ENCODE assay signal across 9 cellular contexts in the genomic region with DNA sequence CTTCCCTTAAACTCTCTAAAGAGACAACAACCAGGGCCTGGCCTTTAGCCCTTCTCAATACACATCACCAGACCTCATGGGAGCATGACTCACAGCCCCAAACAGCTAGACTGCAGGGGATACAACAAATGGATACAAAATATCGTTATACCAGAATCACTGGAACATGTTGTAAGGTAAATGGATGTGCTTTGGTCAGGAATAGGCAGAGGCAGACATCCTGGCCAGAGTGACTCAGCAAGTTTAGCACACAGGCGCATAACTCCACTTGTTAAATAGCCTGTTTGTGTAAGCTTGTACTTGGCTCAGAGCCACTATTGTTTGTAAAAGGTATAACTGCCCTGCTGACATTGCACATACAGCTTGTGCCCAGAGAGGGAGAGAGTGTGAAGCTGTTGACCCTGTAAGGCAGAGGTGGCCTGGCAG. TPM values are rescaled to one million over a fixed set of nuclear protein-coding genes. Genes with fewer than 3 reads are reported as not detected.
DNase-seq lines count a peak whose midpoint lies in the region; ATAC-seq and TF ChIP-seq lines count a peak whose summit lies in the region.
"Had no signal": no experiment of that assay in that cellular context is flagged by ENCODE, and none has a peak within 500 bp of the region (broad histone marks: within the 10 kb centered on the region; RNA-seq: fewer than 3 reads in every experiment).

No MANE protein-coding gene starts in this region.

- no peaks in the 10 kb centered on the region for H3K4me1 Mint-ChIP-seq in nephron progenitor cell

- H3K36me3 ChIP-seq in MG63 (peaks cover 42% of the 10 kb centered on the region), upper lobe of left lung (no peaks in the 10 kb centered on the region)

- H3K27ac ChIP-seq in upper lobe of left lung: no peak overlapping the region

- DNase-seq in ELF-1 (ENCODE audit: low read depth, low spot score): peak; percentile 33
- peak; percentile 55 for DNase-seq in MG63
- peak; percentile 94 for DNase-seq in choroid plexus epithelial cell (ENCODE audit: low read depth)
- DNase-seq in nephron progenitor cell: no peak
- no peak for DNase-seq in DMS79 treated with DMSO at 0.1 percent for 48 hours (lab: John Stamatoyannopoulos, UW)
- no peak for DNase-seq in stimulated activated CD4-positive, alpha-beta T cell treated with anti-CD3 and anti-CD28 coated beads, Interleukin-4, amount 100 ng/mL, for 4 hours
- DNase-seq in upper lobe of left lung: no peak
- DNase-seq in stimulated activated CD4-positive, alpha-beta T cell treated with anti-CD3 and anti-CD28 coated beads, Interleukin-2, amount 100 ng/mL, for 24 hours: no peak
- DNase-seq: glutamatergic neuron had no signal

- H3K9me3 ChIP-seq in MG63: no peaks in the 10 kb centered on the region
- H3K9me3 ChIP-seq in upper lobe of left lung: no peaks in the 10 kb centered on the region

- no peak overlapping the region for H3K4me3 Mint-ChIP-seq in nephron progenitor cell

- H3K27me3 ChIP-seq in MG63: no peaks in the 10 kb centered on the region
- no peaks in the 10 kb centered on the region for H3K27me3 ChIP-seq in upper lobe of left lung

- H3K27me3 Mint-ChIP-seq in nephron progenitor cell (ENCODE audit: low read depth, poor library complexity): no peaks in the 10 kb centered on the region

- H3K27ac Mint-ChIP-seq in nephron progenitor cell: peak overlapping the region; percentile 67

- 69 to 71% methylated on average over 2 of the region's 2 CpGs for WGBS in upper lobe of left lung, 2 donors

- no peak for TF ChIP-seq EP300 in upper lobe of left lung (IDR thresholded peaks at IDR 0.05)

- H3K9me3 Mint-ChIP-seq in nephron progenitor cell: peaks cover 5% of the 10 kb centered on the region

- TF ChIP-seq CTCF in choroid plexus epithelial cell (conservative IDR thresholded peaks at IDR 0.05; ENCODE audit: low read depth, low read length) (no peak), nephron progenitor cell (IDR thresholded peaks at IDR 0.05) (no peak), upper lobe of left lung (IDR thresholded peaks at IDR 0.05) (no peak)

- peaks cover 0 to 2% (median 0%) of the 10 kb centered on the region in 4 donors for H3K4me1 ChIP-seq in upper lobe of left lung

- no peak overlapping the region for H3K4me3 ChIP-seq in MG63
- H3K4me3 ChIP-seq in choroid plexus epithelial cell (ENCODE audit: low read depth, low read length): no peak overlapping the region
- H3K4me3 ChIP-seq in upper lobe of left lung: no peak overlapping the region

- H3K36me3 Mint-ChIP-seq in nephron progenitor cell (ENCODE audit: low read depth): peaks cover 36% of the 10 kb centered on the region

- ATAC-seq in upper lobe of left lung (ENCODE audit: low FRiP score in 2 of 2): no peak

- no peak for TF ChIP-seq POLR2A in upper lobe of left lung (IDR thresholded peaks at IDR 0.05)

RNA-seq across cellular contexts. Expression of a gene that starts 18.3 kb away (rescaled TPM):
- total RNA-seq in MG63 (2014; rRNA removed; shearing (Covaris generic); ENCODE audit: low replicate concordance): 149 and 212 TPM in 2 replicates
- total RNA-seq in upper lobe of left lung: 10 to 100 TPM; 28.3 to 57.5 (median 49.9) TPM

RNA-seq across cellular contexts. Expression of a gene that starts 46.7 kb away (rescaled TPM):
- not detected in 2 replicates for total RNA-seq in MG63 (2014; rRNA removed; shearing (Covaris generic); ENCODE audit: low replicate concordance)
- total RNA-seq in upper lobe of left lung: not detected

Comparison
In these comparisons a context has a peak if more than half of its experiments do, and no peak if none do; other contexts are left out.
1. DNase-seq: peak in ELF-1 (single experiment), MG63 (single experiment) and choroid plexus epithelial cell (single experiment); none in nephron progenitor cell (single experiment), DMS79 treated with DMSO at 0.1 percent for 48 hours (single experiment), stimulated activated CD4-positive, alpha-beta T cell treated with anti-CD3 and anti-CD28 coated beads, Interleukin-4, amount 100 ng/mL, for 4 hours (0 of 2), upper lobe of left lung (0 of 2) and stimulated activated CD4-positive, alpha-beta T cell treated with anti-CD3 and anti-CD28 coated beads, Interleukin-2, amount 100 ng/mL, for 24 hours (0 of 2).